Comparison of ENCODE assay signal across 8 cellular contexts in the genomic region with DNA sequence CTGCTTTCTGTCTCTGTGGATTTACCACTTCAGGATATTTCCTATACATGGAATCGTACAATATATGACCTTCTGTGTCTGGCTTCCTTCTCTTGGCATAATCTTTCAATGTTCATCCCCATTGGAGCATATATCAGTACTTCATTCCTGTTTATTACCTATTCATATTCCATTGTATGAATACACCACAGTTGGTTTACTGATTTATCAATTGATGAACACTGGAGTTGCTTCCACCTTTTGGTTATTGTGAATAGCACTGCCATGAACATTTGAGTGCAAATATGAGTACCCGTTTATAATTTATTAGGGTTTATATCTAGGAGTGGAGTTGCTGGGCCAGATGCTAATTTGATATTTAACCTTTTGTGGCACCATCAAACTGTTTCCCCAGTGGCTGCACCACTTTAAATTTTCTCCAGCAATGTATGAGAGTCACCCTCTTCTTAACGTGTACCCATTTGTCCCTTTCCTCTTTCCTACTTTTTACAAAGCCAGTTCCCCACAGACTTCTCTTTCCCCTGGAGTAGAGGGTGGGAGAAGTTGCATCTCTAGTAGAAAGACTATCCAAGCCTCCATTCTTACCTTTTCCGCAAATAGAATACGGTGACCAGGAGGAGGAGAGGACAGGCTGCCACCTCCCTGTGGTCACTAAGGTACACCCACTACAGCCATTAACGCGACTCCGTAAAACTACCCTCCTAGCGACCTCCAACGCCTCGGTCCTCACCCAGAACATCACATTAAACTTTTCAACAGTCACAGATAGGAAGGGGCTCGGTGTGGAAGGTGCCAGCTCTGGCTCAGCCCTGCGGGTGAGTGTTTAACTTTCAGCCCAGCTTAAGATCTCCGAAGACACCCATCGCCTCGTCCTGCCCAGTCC. TPM values are rescaled to one million over a fixed set of nuclear protein-coding genes. Genes with fewer than 3 reads are reported as not detected.
DNase-seq lines count a peak whose midpoint lies in the region; ATAC-seq, FAIRE-seq and TF ChIP-seq lines count a peak whose summit lies in the region.

No MANE protein-coding gene starts in this region.

- H3F3A ChIP-seq in Loucy (ENCODE audit: low read depth), result peaks cover 11% of the 10 kb centered on the region; the same call in 1 of the 2 replicates

- H3K79me2 ChIP-seq in Loucy (ENCODE audit: insufficient read depth, low read length) (peaks cover 26% of the 10 kb centered on the region), endothelial cell of umbilical vein (ENCODE audit: control insufficient read depth, insufficient read depth, low read length) (peaks cover 7% of the 10 kb centered on the region)

- peak overlapping the region; percentile 94 for H3K9ac ChIP-seq in Loucy (ENCODE audit: low read depth, low read length, poor library complexity, severe bottlenecking)
- peak overlapping the region; percentile 98 for H3K9ac ChIP-seq in endothelial cell of umbilical vein (replicated peaks; ENCODE audit: extremely low read depth, insufficient read depth, low read length)

- H3K4me1 ChIP-seq in Loucy (ENCODE audit: insufficient read depth, low read length, poor library complexity, severe bottlenecking), result peaks cover 40% of the 10 kb centered on the region
- H3K4me1 ChIP-seq in endothelial cell of umbilical vein (ENCODE audit: control insufficient read depth, extremely low read depth, insufficient read depth, low read length), result peaks cover 48% of the 10 kb centered on the region
- H3K4me1 ChIP-seq in pancreas, result peaks cover 10 to 39% (median 27%) of the 10 kb centered on the region in 3 donors

- H3K9me3 Mint-ChIP-seq in CD4-positive, alpha-beta T cell, result no peaks in the 10 kb centered on the region
- H3K9me3 Mint-ChIP-seq in osteocyte (ENCODE audit: unreplicated experiment), result no peaks in the 10 kb centered on the region
- H3K9me3 Mint-ChIP-seq in stimulated activated naive B cell treated with anti-CD40 and anti-IgM and Interleukin-4, amounts not matched to agents 10 μg/mL and 1 μg/mL and 100 μg/mL, for 72 hours, result no peaks in the 10 kb centered on the region

- H3K27ac ChIP-seq in CD4-positive, alpha-beta T cell (ENCODE audit: low read depth, low read length), result peak overlapping the region; percentile 78
- H3K27ac ChIP-seq in endothelial cell of umbilical vein (ENCODE audit: insufficient read depth, low read depth, low read length) (peak overlapping the region; percentile 98), pancreas (peak overlapping the region; percentile 81 to 99 (median 95))

- no peak for ATAC-seq in CD4-positive, alpha-beta T cell (ENCODE audit: poor library complexity)
- ATAC-seq in pancreas, result no peak
- no peak for ATAC-seq in stimulated activated naive B cell treated with anti-CD40 and anti-IgM and Interleukin-4, amounts not matched to agents 10 μg/mL and 1 μg/mL and 100 μg/mL, for 72 hours (replicated peaks)

- no peak for TF ChIP-seq CTCF in CD4-positive, alpha-beta T cell (IDR thresholded peaks at IDR 0.05)
- TF ChIP-seq CTCF in Loucy (conservative IDR thresholded peaks at IDR 0.05; ENCODE audit: low read length), result no peak
- TF ChIP-seq CTCF in endothelial cell of umbilical vein (IDR thresholded peaks at IDR 0.05; ENCODE audit: extremely low read depth in 1 of 2, insufficient read depth in 1 of 2, low read depth in 1 of 2, low read length in 2 of 2), result no peak
- no peak for TF ChIP-seq CTCF in pancreas (IDR thresholded peaks at IDR 0.05)
- no peak for TF ChIP-seq CTCF in osteocyte (IDR thresholded peaks at IDR 0.05)

- no peaks in the 10 kb centered on the region for H3K9me2 ChIP-seq in Loucy (replicated peaks; ENCODE audit: low read depth, low read length)

- peaks cover 24% of the 10 kb centered on the region for H3K4me1 Mint-ChIP-seq in CD4-positive, alpha-beta T cell (ENCODE audit: low read depth)
- peaks cover 15% of the 10 kb centered on the region for H3K4me1 Mint-ChIP-seq in osteocyte (ENCODE audit: unreplicated experiment)
- peaks cover 14 to 16% of the 10 kb centered on the region in 2 donors for H3K4me1 Mint-ChIP-seq in stimulated activated naive B cell treated with anti-CD40 and anti-IgM and Interleukin-4, amounts not matched to agents 10 μg/mL and 1 μg/mL and 100 μg/mL, for 72 hours

- H3K4me3 ChIP-seq in Loucy (ENCODE audit: low read length, poor library complexity, severe bottlenecking) (peak overlapping the region; percentile 82), endothelial cell of umbilical vein (replicated peaks in 1 of 3; ENCODE audit: insufficient read depth in 1 of 3, low read depth in 1 of 3, low read length in 3 of 3) (peak overlapping the region in 2 of 3 experiments; percentile 24 to 55), pancreas (peak overlapping the region in 3 of 4 donors; percentile 5 to 58 (median 58))

- H3K4me3 Mint-ChIP-seq in CD4-positive, alpha-beta T cell, result no peak overlapping the region
- H3K4me3 Mint-ChIP-seq in osteocyte (ENCODE audit: unreplicated experiment), result no peak overlapping the region
- no peak overlapping the region for H3K4me3 Mint-ChIP-seq in stimulated activated naive B cell treated with anti-CD40 and anti-IgM and Interleukin-4, amounts not matched to agents 10 μg/mL and 1 μg/mL and 100 μg/mL, for 72 hours

- WGBS in pancreas, 2 donors, result 21% methylated on average over 16 of the region's 16 CpGs

- H2AFZ ChIP-seq in Loucy (ENCODE audit: low read length) (peak overlapping the region; percentile 55; the same call in 1 of the 2 replicates), endothelial cell of umbilical vein (ENCODE audit: low read depth, low read length) (peak overlapping the region; percentile 64)

- H3K9me3 ChIP-seq in CD4-positive, alpha-beta T cell (ENCODE audit: control insufficient read depth, low read length), result no peaks in the 10 kb centered on the region
- H3K9me3 ChIP-seq in Loucy (ENCODE audit: insufficient read depth, low read depth, low read length) (no peaks in the 10 kb centered on the region), endothelial cell of umbilical vein (replicated peaks; ENCODE audit: control insufficient read depth, insufficient read depth, low read length) (no peaks in the 10 kb centered on the region), pancreas (no peaks in the 10 kb centered on the region)

- H4K20me1 ChIP-seq in Loucy (ENCODE audit: insufficient read depth, low read length, poor library complexity, severe bottlenecking) (no peaks in the 10 kb centered on the region), endothelial cell of umbilical vein (replicated peaks; ENCODE audit: control insufficient read depth, extremely low read depth, insufficient read depth, low read length) (no peaks in the 10 kb centered on the region)

- POLR2A ChIA-PET in CD4-positive, alpha-beta T cell (lab: Charles Lee), result interaction anchor here (0.6 to 3.1 kb wide), 4 partner anchors 23 to 143 kb away, joined by 3 to 15 read pairs (median 8); a partner anchor contains a TSS
- POLR2A ChIA-PET in endothelial cell of umbilical vein (lab: Charles Lee), result interaction anchor here (0.7 to 1.8 kb wide), 6 partner anchors 24 to 991 kb away, joined by 3 to 20 read pairs (median 4); a partner anchor contains a TSS

- H3K27me3 ChIP-seq in CD4-positive, alpha-beta T cell (ENCODE audit: control insufficient read depth, insufficient read depth, low read length), result no peaks in the 10 kb centered on the region
- H3K27me3 ChIP-seq in Loucy (ENCODE audit: insufficient read depth, low read length, poor library complexity, severe bottlenecking), result no peaks in the 10 kb centered on the region
- no peaks in the 10 kb centered on the region for H3K27me3 ChIP-seq in endothelial cell of umbilical vein (ENCODE audit: control insufficient read depth in 2 of 2, insufficient read depth in 2 of 2, low read length in 2 of 2)
- H3K27me3 ChIP-seq in pancreas, result no peaks in the 10 kb centered on the region

- intact Hi-C loops in CD4-positive, alpha-beta T cell (cut with DNase I, micrococcal nuclease), result loop anchor here (1.0 to 2.0 kb wide), 2 partner anchors 25 to 30 kb away; a partner anchor contains a TSS
- intact Hi-C loops in endothelial cell of umbilical vein (cut with micrococcal nuclease) (loop anchor here (1.0 to 5.0 kb wide), 5 partner anchors 7 to 540 kb away; a partner anchor contains a TSS), pancreas (cut with DNase I) (no loop called here)

- no peaks in the 10 kb centered on the region for H3K27me3 Mint-ChIP-seq in CD4-positive, alpha-beta T cell
- H3K27me3 Mint-ChIP-seq in osteocyte (ENCODE audit: unreplicated experiment), result no peaks in the 10 kb centered on the region
- H3K27me3 Mint-ChIP-seq in stimulated activated naive B cell treated with anti-CD40 and anti-IgM and Interleukin-4, amounts not matched to agents 10 μg/mL and 1 μg/mL and 100 μg/mL, for 72 hours, result no peaks in the 10 kb centered on the region

- FAIRE-seq in endothelial cell of umbilical vein (lab: Jason Lieb, UNC), result no peak
- FAIRE-seq in pancreas (lab: Jason Lieb, UNC), result no peak

- BruUV-seq in endothelial cell of umbilical vein (replicated peaks; lab: Mats Ljungman, UMichigan), result no TSS peak

- CTCF ChIA-PET in CD4-positive, alpha-beta T cell (lab: Charles Lee), result interaction anchor here (0.9 to 1.6 kb wide), 2 partner anchors 62 to 110 kb away, joined by 3 read pairs; no protein-coding TSS in a partner anchor
- CTCF ChIA-PET in endothelial cell of umbilical vein (lab: Charles Lee), result interaction anchor here (0.7 to 3.4 kb wide), 12 partner anchors 8 to 163 kb away, joined by 3 to 20 read pairs (median 8); a partner anchor contains a TSS

- no peak for DNase-seq in CD4-positive, alpha-beta T cell
- DNase-seq in endothelial cell of umbilical vein (ENCODE audit: low read depth, low spot score) (no peak), pancreas (no peak), AML-193 (lab: John Stamatoyannopoulos, UW) (no peak), osteocyte (ENCODE audit: extremely low spot score, unreplicated experiment) (no peak), medulla oblongata (ENCODE audit: extremely low spot score) (no peak)
- DNase-seq in stimulated activated naive B cell treated with anti-CD40 and anti-IgM and Interleukin-4, amounts not matched to agents 10 μg/mL and 1 μg/mL and 100 μg/mL, for 72 hours, result no peak

- no peak for TF ChIP-seq POLR2A in endothelial cell of umbilical vein (IDR thresholded peaks at IDR 0.05; ENCODE audit: low read depth, low read length)

- H3K36me3 ChIP-seq in Loucy (ENCODE audit: insufficient read depth, low read length) (no peaks in the 10 kb centered on the region), endothelial cell of umbilical vein (ENCODE audit: control insufficient read depth in 2 of 2, extremely low read depth in 1 of 2, insufficient read depth in 2 of 2, low read length in 2 of 2) (no peaks in the 10 kb centered on the region), pancreas (no peaks in the 10 kb centered on the region)

- dilution Hi-C loops in endothelial cell of umbilical vein (cut with MboI; ENCODE audit: extremely low pct_ligation_motif_present, low sequenced_read_pairs), result no loop called here

- H3K36me3 Mint-ChIP-seq in CD4-positive, alpha-beta T cell (ENCODE audit: low read depth), result no peaks in the 10 kb centered on the region
- H3K36me3 Mint-ChIP-seq in osteocyte (ENCODE audit: unreplicated experiment), result no peaks in the 10 kb centered on the region
- peaks cover 0 to 4% of the 10 kb centered on the region in 2 donors for H3K36me3 Mint-ChIP-seq in stimulated activated naive B cell treated with anti-CD40 and anti-IgM and Interleukin-4, amounts not matched to agents 10 μg/mL and 1 μg/mL and 100 μg/mL, for 72 hours

- H3K4me2 ChIP-seq in Loucy (ENCODE audit: low read depth, low read length, poor library complexity, severe bottlenecking) (peak overlapping the region; percentile 83), endothelial cell of umbilical vein (ENCODE audit: insufficient read depth, low read length) (peak overlapping the region; percentile 83)

- no peaks in the 10 kb centered on the region for H3K9me1 ChIP-seq in endothelial cell of umbilical vein (replicated peaks; ENCODE audit: control insufficient read depth, extremely low read depth, insufficient read depth, low read length)

- no peak overlapping the region for H3K27ac Mint-ChIP-seq in CD4-positive, alpha-beta T cell
- no peak overlapping the region for H3K27ac Mint-ChIP-seq in osteocyte (ENCODE audit: unreplicated experiment)
- no peak overlapping the region for H3K27ac Mint-ChIP-seq in stimulated activated naive B cell treated with anti-CD40 and anti-IgM and Interleukin-4, amounts not matched to agents 10 μg/mL and 1 μg/mL and 100 μg/mL, for 72 hours

RNA-seq across cellular contexts. Expression of a gene that starts 25.6 kb away (rescaled TPM):
- 1 to 10 TPM; 1.7 TPM for total RNA-seq in CD4-positive, alpha-beta T cell
- total RNA-seq in endothelial cell of umbilical vein (396 and 426 TPM in 2 replicates), pancreas (10 to 100 TPM in 3 of 6 donors, 1 to 10 TPM in 3; 1.9 to 87.6 (median 9.7) TPM), osteocyte (77.9 and 81.4 TPM in 2 replicates)
- polyA plus RNA-seq in endothelial cell of umbilical vein (258 and 266 TPM in 2 replicates), pancreas (10 to 100 TPM; 10.9 to 30.1 TPM)
- polyA plus RNA-seq in endothelial cell of umbilical vein (2011; cell fraction: cytosol; rRNA removed), result 194 and 203 TPM in 2 replicates
- polyA plus RNA-seq in endothelial cell of umbilical vein (2011; cell fraction: nucleus; rRNA removed), result 88.9 and 111 TPM in 2 replicates
- 165 and 255 TPM in 2 replicates for polyA plus RNA-seq in endothelial cell of umbilical vein (2012)
- polyA minus RNA-seq in endothelial cell of umbilical vein, result 553 and 557 TPM in 2 replicates
- 299 TPM for polyA minus RNA-seq in endothelial cell of umbilical vein (2011; cell fraction: cytosol; rRNA and poly(A)+ RNA removed)
- polyA minus RNA-seq in endothelial cell of umbilical vein (2011; cell fraction: nucleus; rRNA and poly(A)+ RNA removed), result 81.9 and 115 TPM in 2 replicates

RNA-seq across cellular contexts. Expression of a gene that starts 42.6 kb away (rescaled TPM):
- not detected for total RNA-seq in CD4-positive, alpha-beta T cell
- total RNA-seq in endothelial cell of umbilical vein, result not detected in 2 replicates
- polyA plus RNA-seq in endothelial cell of umbilical vein, result not detected in 2 replicates
- polyA plus RNA-seq in endothelial cell of umbilical vein (2011; cell fraction: cytosol; rRNA removed), result not detected in 2 replicates
- polyA plus RNA-seq in endothelial cell of umbilical vein (2011; cell fraction: nucleus; rRNA removed), result not detected in 2 replicates
- polyA plus RNA-seq in endothelial cell of umbilical vein (2012), result not detected in 2 replicates
- polyA minus RNA-seq in endothelial cell of umbilical vein, result not detected in 2 replicates
- polyA minus RNA-seq in endothelial cell of umbilical vein (2011; cell fraction: cytosol; rRNA and poly(A)+ RNA removed), result not detected
- not detected in 2 replicates for polyA minus RNA-seq in endothelial cell of umbilical vein (2011; cell fraction: nucleus; rRNA and poly(A)+ RNA removed)
- total RNA-seq in pancreas, result not detected
- polyA plus RNA-seq in pancreas, result under 1 TPM; 0.11 to 0.54 TPM
- total RNA-seq in osteocyte, result not detected in 2 replicates

Comparison
In these comparisons a context has a peak if more than half of its experiments do, and no peak if none do; other contexts are left out.
1. intact Hi-C loops: an anchor here in CD4-positive, alpha-beta T cell (1.0 to 2.0 kb wide) and endothelial cell of umbilical vein (1.0 to 5.0 kb wide); none called in pancreas.